In the genomic region with DNA sequence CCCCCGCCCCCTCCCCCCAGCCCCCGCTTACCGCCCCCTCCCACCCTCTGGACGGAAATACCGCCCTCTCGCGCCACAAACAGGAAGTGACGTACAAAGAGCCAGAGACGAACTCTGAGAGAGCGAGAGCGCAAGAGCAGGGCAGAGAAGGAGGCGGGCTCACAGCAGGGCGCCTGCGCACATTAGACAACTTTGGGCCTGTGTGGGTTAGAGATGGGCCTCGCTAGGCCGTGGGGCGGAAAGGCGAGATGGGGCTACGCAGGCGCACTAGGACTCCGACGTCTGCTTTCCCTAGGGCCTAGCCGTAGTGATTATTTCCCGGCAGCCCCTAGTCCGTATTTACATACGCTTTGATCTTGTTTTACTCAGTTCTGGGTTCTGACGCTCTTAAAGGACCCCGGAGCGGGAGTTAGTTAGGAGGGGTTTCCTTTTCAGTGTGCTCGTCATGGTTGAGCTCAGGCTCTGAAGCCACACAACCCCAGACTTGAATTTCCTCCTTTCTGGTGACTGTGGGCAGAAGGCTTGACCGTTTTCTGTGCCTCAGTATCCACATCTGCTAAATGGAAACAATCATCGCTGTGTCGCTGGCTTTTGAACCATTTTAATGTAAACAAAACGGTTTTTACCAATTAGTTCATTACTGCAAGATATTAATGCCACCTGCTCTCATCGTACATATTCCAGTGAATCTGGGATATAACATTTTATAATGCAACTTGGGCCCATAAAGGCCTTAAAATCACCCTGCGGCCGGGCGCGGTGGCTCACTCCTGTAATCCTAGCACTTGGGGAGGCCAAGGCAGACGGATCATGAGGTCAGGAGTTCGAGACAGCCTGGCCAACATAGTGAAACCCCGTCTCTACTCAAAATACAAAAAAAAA, we compare ENCODE assay signal across 8 cellular contexts.
DNase-seq lines count a peak whose midpoint lies in the region; ATAC-seq, FAIRE-seq and TF ChIP-seq lines count a peak whose summit lies in the region.

No MANE protein-coding gene starts in this region.

- no peak for TF ChIP-seq CTCF in AG10803 (conservative IDR thresholded peaks at IDR 0.05; ENCODE audit: low read length)

- DNase-seq in AG10803 (ENCODE audit: low read depth) = peak; percentile 99
- peak; percentile 100 for DNase-seq in NCI-H345 (lab: John Stamatoyannopoulos, UW)
- peak; percentile 81 to 95 (median 94) for DNase-seq in activated CD4-positive, CD25-positive, alpha-beta regulatory T cell (lab: John Stamatoyannopoulos, UW)
- DNase-seq in cerebellar cortex (ENCODE audit: low spot score) = peak; percentile 100
- DNase-seq in stimulated activated CD4-positive, alpha-beta T cell treated with anti-CD3 and anti-CD28 coated beads, Interleukin-12 subunit alpha, Interleukin-12 subunit beta, amount 100 ng/mL, for 24 hours (ENCODE audit: low read depth in 2 of 2) = peak; percentile 94

- peak overlapping the region; percentile 85 for H3K4me3 ChIP-seq in AG10803 (ENCODE audit: low read length)

- peak; percentile 75 for ATAC-seq in GM19025 (IDR thresholded peaks at IDR 0.05; ENCODE audit: low read depth, unreplicated experiment)
- ATAC-seq in HG03280 (IDR thresholded peaks at IDR 0.05; ENCODE audit: unreplicated experiment) = peak; percentile 84

- peak; percentile 88 for FAIRE-seq in islet of Langerhans (lab: Jason Lieb, UNC)

Comparison
In these comparisons a context has a peak if more than half of its experiments do, and no peak if none do; other contexts are left out.
1. Peak in every context shown above with its lines: DNase-seq, ATAC-seq and H3K4me3 ChIP-seq.